ENCODE assay signal across 34 cellular contexts in the genomic region with DNA sequence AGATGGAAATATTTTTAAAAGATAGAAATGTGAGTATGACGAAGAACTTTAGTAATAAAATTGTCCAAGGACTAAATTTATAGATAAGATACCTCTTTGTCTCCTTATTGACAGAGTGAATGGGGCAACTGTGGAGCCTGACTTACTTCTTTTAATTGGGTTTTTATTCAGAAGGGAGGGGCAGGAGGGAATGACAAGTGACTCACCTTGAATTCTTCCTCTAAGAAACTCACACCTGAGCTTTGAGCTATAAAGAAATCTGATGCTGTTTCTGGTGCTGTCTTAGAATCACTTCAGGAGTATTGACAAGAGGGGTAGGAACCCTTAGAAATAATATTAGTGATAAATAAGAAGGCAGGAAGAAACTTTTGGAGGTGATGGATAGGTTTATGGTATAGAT. TPM values are rescaled to one million over a fixed set of nuclear protein-coding genes. Genes with fewer than 3 reads are reported as not detected.
"Had no signal": no experiment of that assay in that cellular context is flagged by ENCODE, and none has a peak within 500 bp of the region (broad histone marks: within the 10 kb centered on the region; RNA-seq: fewer than 3 reads in every experiment).

No MANE protein-coding gene starts in this region.

- FAIRE-seq: astrocyte, endometrium had no signal

- H3K27ac ChIP-seq: brain microvascular endothelial cell, left lung, stomach, tibial artery, upper lobe of right lung had no signal

- H3K4me3 Mint-ChIP-seq: activated CD4-positive, alpha-beta memory T cell treated with anti-CD3 and anti-CD28 coated beads, Interleukin-2, amount 10 ng/mL, durations not matched to agents 7 days and 5 days; activated CD4-positive, alpha-beta T cell treated with anti-CD3 and anti-CD28 coated beads, Interleukin-2, amount 10 ng/mL, durations not matched to agents 7 days and 5 days; activated naive CD4-positive, alpha-beta T cell treated with anti-CD3 and anti-CD28 coated beads, Interleukin-2, amount 10 ng/mL, durations not matched to agents 7 days and 5 days; activated naive CD8-positive, alpha-beta T cell treated with anti-CD3 and anti-CD28 coated beads, Interleukin-2, amount 10 ng/mL, durations not matched to agents 7 days and 5 days; activated T-cell treated with anti-CD3 and anti-CD28 coated beads, Interleukin-2, amount 50 U/mL, for 24 hours; stimulated activated naive B cell treated with anti-CD40 and anti-IgM and Interleukin-4, amounts not matched to agents 10 μg/mL and 1 μg/mL and 100 μg/mL, for 72 hours; T-helper 17 cell; WTC11 had no signal

- H3K4me1 Mint-ChIP-seq: activated CD4-positive, alpha-beta memory T cell treated with anti-CD3 and anti-CD28 coated beads, Interleukin-2, amount 10 ng/mL, durations not matched to agents 7 days and 5 days; activated CD4-positive, alpha-beta T cell treated with anti-CD3 and anti-CD28 coated beads, Interleukin-2, amount 10 ng/mL, durations not matched to agents 7 days and 5 days; activated naive CD4-positive, alpha-beta T cell treated with anti-CD3 and anti-CD28 coated beads, Interleukin-2, amount 10 ng/mL, durations not matched to agents 7 days and 5 days; activated naive CD8-positive, alpha-beta T cell treated with anti-CD3 and anti-CD28 coated beads, Interleukin-2, amount 10 ng/mL, durations not matched to agents 7 days and 5 days; nephron; stimulated activated naive B cell treated with anti-CD40 and anti-IgM and Interleukin-4, amounts not matched to agents 10 μg/mL and 1 μg/mL and 100 μg/mL, for 72 hours; T-helper 17 cell had no signal

- H3K9me3 ChIP-seq: left lung, sigmoid colon, stomach, tibial artery, upper lobe of right lung had no signal

- H3K27me3 Mint-ChIP-seq: activated naive CD4-positive, alpha-beta T cell treated with anti-CD3 and anti-CD28 coated beads, Interleukin-2, amount 10 ng/mL, durations not matched to agents 7 days and 5 days; activated naive CD8-positive, alpha-beta T cell treated with anti-CD3 and anti-CD28 coated beads, Interleukin-2, amount 10 ng/mL, durations not matched to agents 7 days and 5 days had no signal

- H3K9me3 Mint-ChIP-seq: activated CD4-positive, alpha-beta memory T cell treated with anti-CD3 and anti-CD28 coated beads, Interleukin-2, amount 10 ng/mL, durations not matched to agents 7 days and 5 days; activated CD4-positive, alpha-beta T cell treated with anti-CD3 and anti-CD28 coated beads, Interleukin-2, amount 10 ng/mL, durations not matched to agents 7 days and 5 days; activated naive CD4-positive, alpha-beta T cell treated with anti-CD3 and anti-CD28 coated beads, Interleukin-2, amount 10 ng/mL, durations not matched to agents 7 days and 5 days; activated naive CD8-positive, alpha-beta T cell treated with anti-CD3 and anti-CD28 coated beads, Interleukin-2, amount 10 ng/mL, durations not matched to agents 7 days and 5 days; activated T-cell treated with anti-CD3 and anti-CD28 coated beads, Interleukin-2, amount 50 U/mL, for 24 hours; nephron; stimulated activated naive B cell treated with anti-CD40 and anti-IgM and Interleukin-4, amounts not matched to agents 10 μg/mL and 1 μg/mL and 100 μg/mL, for 72 hours; WTC11 had no signal

- DNase-seq: activated CD4-positive, alpha-beta memory T cell treated with anti-CD3 and anti-CD28 coated beads, Interleukin-2, amount 10 ng/mL, durations not matched to agents 7 days and 5 days; activated CD4-positive, alpha-beta T cell treated with anti-CD3 and anti-CD28 coated beads for 1 hour; activated CD4-positive, alpha-beta T cell treated with anti-CD3 and anti-CD28 coated beads, Interleukin-2, amount 10 ng/mL, durations not matched to agents 7 days and 5 days; activated CD8-positive, alpha-beta memory T cell treated with anti-CD3 and anti-CD28 coated beads, Interleukin-2, amount 50 U/mL, for 48 hours; activated gamma-delta T cell; activated naive CD4-positive, alpha-beta T cell treated with anti-CD3 and anti-CD28 coated beads, Interleukin-2, amount 10 ng/mL, durations not matched to agents 7 days and 5 days; activated naive CD8-positive, alpha-beta T cell treated with anti-CD3 and anti-CD28 coated beads, Interleukin-2, amount 10 ng/mL, durations not matched to agents 7 days and 5 days; activated T-cell treated with anti-CD3 and anti-CD28 coated beads, Interleukin-2, amount 50 U/mL, for 24 hours; amniotic stem cell; brain microvascular endothelial cell; caudate nucleus; effector CD8-positive, alpha-beta T cell; head of caudate nucleus; hypothalamus; left lung; posterior cingulate gyrus; retina; sigmoid colon; stimulated activated CD4-positive, alpha-beta T cell treated with anti-CD3 and anti-CD28 coated beads, Interleukin-15, amount 100 ng/mL, for 24 hours; stimulated activated CD4-positive, alpha-beta T cell treated with anti-CD3 and anti-CD28 coated beads, Interleukin-2, amount 100 ng/mL, for 24 hours; stimulated activated naive B cell treated with anti-CD40 and anti-IgM and Interleukin-4, amounts not matched to agents 10 μg/mL and 1 μg/mL and 100 μg/mL, for 72 hours; stomach; T-helper 17 cell; tibial artery; upper lobe of right lung had no signal

- H3K36me3 ChIP-seq: brain microvascular endothelial cell, left lung, sigmoid colon, stomach, tibial artery, upper lobe of right lung had no signal

- ATAC-seq: left lung; stimulated activated naive B cell treated with anti-CD40 and anti-IgM and Interleukin-4, amounts not matched to agents 10 μg/mL and 1 μg/mL and 100 μg/mL, for 72 hours; T-helper 17 cell; upper lobe of right lung; WTC11 had no signal

- H3K36me3 Mint-ChIP-seq: activated naive CD4-positive, alpha-beta T cell treated with anti-CD3 and anti-CD28 coated beads, Interleukin-2, amount 10 ng/mL, durations not matched to agents 7 days and 5 days; activated naive CD8-positive, alpha-beta T cell treated with anti-CD3 and anti-CD28 coated beads, Interleukin-2, amount 10 ng/mL, durations not matched to agents 7 days and 5 days; stimulated activated naive B cell treated with anti-CD40 and anti-IgM and Interleukin-4, amounts not matched to agents 10 μg/mL and 1 μg/mL and 100 μg/mL, for 72 hours; WTC11 had no signal

- H3K4me1 ChIP-seq: left lung, tibial artery, upper lobe of right lung had no signal

- H3K4me3 ChIP-seq: left lung, lung, sigmoid colon, stomach, tibial artery, upper lobe of right lung had no signal

- H3K27me3 ChIP-seq: brain microvascular endothelial cell, left lung, sigmoid colon, stomach, tibial artery had no signal

- H3K27ac Mint-ChIP-seq: activated CD4-positive, alpha-beta memory T cell treated with anti-CD3 and anti-CD28 coated beads, Interleukin-2, amount 10 ng/mL, durations not matched to agents 7 days and 5 days; activated CD4-positive, alpha-beta T cell treated with anti-CD3 and anti-CD28 coated beads, Interleukin-2, amount 10 ng/mL, durations not matched to agents 7 days and 5 days; activated naive CD4-positive, alpha-beta T cell treated with anti-CD3 and anti-CD28 coated beads, Interleukin-2, amount 10 ng/mL, durations not matched to agents 7 days and 5 days; activated naive CD8-positive, alpha-beta T cell treated with anti-CD3 and anti-CD28 coated beads, Interleukin-2, amount 10 ng/mL, durations not matched to agents 7 days and 5 days; activated T-cell treated with anti-CD3 and anti-CD28 coated beads, Interleukin-2, amount 50 U/mL, for 24 hours; stimulated activated naive B cell treated with anti-CD40 and anti-IgM and Interleukin-4, amounts not matched to agents 10 μg/mL and 1 μg/mL and 100 μg/mL, for 72 hours; T-helper 17 cell; WTC11 had no signal

RNA-seq across cellular contexts. Expression of gene NR1H4, which starts 1.0 kb away (rescaled TPM):
- total RNA-seq: activated CD4-positive, alpha-beta memory T cell treated with anti-CD3 and anti-CD28 coated beads, Interleukin-2, amount 10 ng/mL, durations not matched to agents 7 days and 5 days; activated CD4-positive, alpha-beta T cell treated with anti-CD3 and anti-CD28 coated beads, Interleukin-2, amount 10 ng/mL, durations not matched to agents 7 days and 5 days; activated naive CD8-positive, alpha-beta T cell treated with anti-CD3 and anti-CD28 coated beads, Interleukin-2, amount 10 ng/mL, durations not matched to agents 7 days and 5 days; astrocyte; dermis microvascular lymphatic vessel endothelial cell; fibroblast of lung; left lung; mesenteric fat pad; osteoblast; sigmoid colon; T-helper 17 cell; upper lobe of right lung; WTC11 had no signal
- polyA plus RNA-seq: fibroblast of lung had no signal
